Comparison of ENCODE assay signal across 8 cellular contexts in genomic region chr10:95290801-95291633, GRCh38. TPM values are rescaled to one million over a fixed set of nuclear protein-coding genes. Genes with fewer than 3 reads are reported as not detected.
DNase-seq lines count a peak whose midpoint lies in the region; ATAC-seq and TF ChIP-seq lines count a peak whose summit lies in the region.

A gene with protein sequence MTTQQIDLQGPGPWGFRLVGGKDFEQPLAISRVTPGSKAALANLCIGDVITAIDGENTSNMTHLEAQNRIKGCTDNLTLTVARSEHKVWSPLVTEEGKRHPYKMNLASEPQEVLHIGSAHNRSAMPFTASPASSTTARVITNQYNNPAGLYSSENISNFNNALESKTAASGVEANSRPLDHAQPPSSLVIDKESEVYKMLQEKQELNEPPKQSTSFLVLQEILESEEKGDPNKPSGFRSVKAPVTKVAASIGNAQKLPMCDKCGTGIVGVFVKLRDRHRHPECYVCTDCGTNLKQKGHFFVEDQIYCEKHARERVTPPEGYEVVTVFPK (minus strand): TSS chr10:95291003. CDS start chr10:95290915, 88 bp downstream.

- no peak for TF ChIP-seq RAD21 in Ishikawa (IDR thresholded peaks at IDR 0.05; ENCODE audit: low read depth)

- H3K36me3 ChIP-seq in left lung: no peaks in the 10 kb centered on the region

- H3K4me3 ChIP-seq in GM12864 (ENCODE audit: low read depth, low read length) (peak within 1 kb of the TSS; percentile 96), coronary artery (peak within 1 kb of the TSS; percentile 82), left lung (peak within 1 kb of the TSS; percentile 61 to 92)

- no peak for DNase-seq in GM12864 (ENCODE audit: low read depth)
- DNase-seq in T-helper 2 cell: peak in 3 of 5 experiments; percentile 3 to 51 (median 5)
- peak; percentile 87 for DNase-seq in coronary artery (ENCODE audit: low spot score)
- peak; percentile 82 to 91 for DNase-seq in left lung
- peak; percentile 41 for DNase-seq in stimulated activated naive CD8-positive, alpha-beta T cell treated with anti-CD3 and anti-CD28 coated beads, Interleukin-15, Interleukin-2, amounts not matched to agents 100 U/mL and 50 U/mL, for 24 hours
- DNase-seq in hypothalamus (lab: John Stamatoyannopoulos, UW): no peak

- peak within 1 kb of the TSS; percentile 68 to 87 for H3K27ac ChIP-seq in coronary artery
- H3K27ac ChIP-seq in left lung: peak within 1 kb of the TSS; percentile 87 to 91

- peak; percentile 32 for TF ChIP-seq CTCF in GM12864 (IDR thresholded peaks at IDR 0.05; ENCODE audit: low read depth, low read length, missing control alignments)
- no peak for TF ChIP-seq CTCF in coronary artery (IDR thresholded peaks at IDR 0.05)
- peak in 1 of 2 donors; percentile 31 for TF ChIP-seq CTCF in left lung (IDR thresholded peaks at IDR 0.05)

- no peaks in the 10 kb centered on the region for H3K9me3 ChIP-seq in left lung

- TF ChIP-seq EP300 in Ishikawa (IDR thresholded peaks at IDR 0.05; ENCODE audit: borderline replicate concordance): no peak

- H3K27me3 ChIP-seq in left lung: peaks cover 0 to 33% of the 10 kb centered on the region in 2 donors

- intact Hi-C loops in left lung (cut with DNase I): no loop called here

- ATAC-seq in GM21723 (IDR thresholded peaks at IDR 0.05; ENCODE audit: unreplicated experiment) (peak; percentile 39), left lung (peak; percentile 88)
- peak; percentile 58 for ATAC-seq in stimulated activated naive CD8-positive, alpha-beta T cell treated with anti-CD3 and anti-CD28 coated beads, Interleukin-15, Interleukin-2, amounts not matched to agents 100 U/mL and 50 U/mL, for 24 hours

- H3K4me1 ChIP-seq in left lung: peaks cover 18 to 59% of the 10 kb centered on the region in 2 donors

TF ChIP-seq in Ishikawa, 13 proteins besides CTCF, POLR2A, EP300 and RAD21:
- TF ChIP-seq ZBTB7A (IDR thresholded peaks at IDR 0.05; ENCODE audit: low read depth) (no peak), TAF1 (IDR thresholded peaks at IDR 0.05; ENCODE audit: low read depth) (peak; percentile 9; the same call in 1 of the 2 replicates), YY1 (IDR thresholded peaks at IDR 0.05; ENCODE audit: low read depth) (peak; percentile 56; the same call in 1 of the 2 replicates), USF1 (IDR thresholded peaks at IDR 0.05) (no peak; the same call in 1 of the 2 replicates), EGR1 (IDR thresholded peaks at IDR 0.05) (peak; percentile 40; the same call in 1 of the 2 replicates)
- TF ChIP-seq, protein P1, sequence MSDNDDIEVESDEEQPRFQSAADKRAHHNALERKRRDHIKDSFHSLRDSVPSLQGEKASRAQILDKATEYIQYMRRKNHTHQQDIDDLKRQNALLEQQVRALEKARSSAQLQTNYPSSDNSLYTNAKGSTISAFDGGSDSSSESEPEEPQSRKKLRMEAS (IDR thresholded peaks at IDR 0.05): peak; percentile 91

RNA-seq across cellular contexts. Expression of the gene that starts here (rescaled TPM):
- 100 to 1,000 TPM; 176 to 268 TPM for total RNA-seq in left lung

Comparison
In these comparisons a context has a peak if more than half of its experiments do, and no peak if none do; other contexts are left out.
1. DNase-seq: peak in T-helper 2 cell (3 of 5), coronary artery (single experiment), left lung (2 of 2) and stimulated activated naive CD8-positive, alpha-beta T cell treated with anti-CD3 and anti-CD28 coated beads, Interleukin-15, Interleukin-2, amounts not matched to agents 100 U/mL and 50 U/mL, for 24 hours (single experiment); none in GM12864 (single experiment) and hypothalamus (0 of 51).
2. Peak in every context shown above with its lines, with median percentiles within 50 percentile points of each other: H3K4me3 ChIP-seq and ATAC-seq.